ENCODE assay signal across 22 cellular contexts in genomic region chr3:156704370-156705036, GRCh38. TPM values are rescaled to one million over a fixed set of nuclear protein-coding genes. Genes with fewer than 3 reads are reported as not detected.
DNase-seq lines count a peak whose midpoint lies in the region; ATAC-seq and TF ChIP-seq lines count a peak whose summit lies in the region.
"Had no signal": no experiment of that assay in that cellular context is flagged by ENCODE, and none has a peak within 500 bp of the region (broad histone marks: within the 10 kb centered on the region; RNA-seq: fewer than 3 reads in every experiment).

No MANE protein-coding gene starts in this region.

- TF ChIP-seq CTCF in progenitor cell of endocrine pancreas (IDR thresholded peaks at IDR 0.05; ENCODE audit: unreplicated experiment): no peak

- peaks cover 10% of the 10 kb centered on the region for H3K4me1 Mint-ChIP-seq in activated T-cell treated with anti-CD3 and anti-CD28 coated beads, Interleukin-2, amount 50 U/mL, for 24 hours (ENCODE audit: low read depth)
- H3K4me1 Mint-ChIP-seq in activated CD8-positive, alpha-beta T cell treated with anti-CD3 and anti-CD28 coated beads, Interleukin-2, amount 10 ng/mL, durations not matched to agents 7 days and 5 days (ENCODE audit: low read depth): peaks cover 47% of the 10 kb centered on the region
- H3K4me1 Mint-ChIP-seq in immature natural killer cell (peaks cover 26 to 56% of the 10 kb centered on the region in 2 donors), progenitor cell of endocrine pancreas (ENCODE audit: low read depth) (peaks cover 10% of the 10 kb centered on the region)

- no peak overlapping the region for H3K4me3 Mint-ChIP-seq in activated T-cell treated with anti-CD3 and anti-CD28 coated beads, Interleukin-2, amount 50 U/mL, for 24 hours
- no peak overlapping the region for H3K4me3 Mint-ChIP-seq in activated CD8-positive, alpha-beta T cell treated with anti-CD3 and anti-CD28 coated beads, Interleukin-2, amount 10 ng/mL, durations not matched to agents 7 days and 5 days
- H3K4me3 Mint-ChIP-seq in immature natural killer cell (no peak overlapping the region), progenitor cell of endocrine pancreas (ENCODE audit: low read depth) (no peak overlapping the region)
- H3K4me3 Mint-ChIP-seq: activated CD4-positive, alpha-beta memory T cell treated with anti-CD3 and anti-CD28 coated beads, Interleukin-2, amount 10 ng/mL, durations not matched to agents 7 days and 5 days; activated naive CD4-positive, alpha-beta T cell treated with anti-CD3 and anti-CD28 coated beads, Interleukin-2, amount 10 ng/mL, durations not matched to agents 7 days and 5 days; memory B cell; naive thymus-derived CD8-positive, alpha-beta T cell had no signal

- no peaks in the 10 kb centered on the region for H3K27me3 Mint-ChIP-seq in activated T-cell treated with anti-CD3 and anti-CD28 coated beads, Interleukin-2, amount 50 U/mL, for 24 hours
- H3K27me3 Mint-ChIP-seq in activated CD8-positive, alpha-beta T cell treated with anti-CD3 and anti-CD28 coated beads, Interleukin-2, amount 10 ng/mL, durations not matched to agents 7 days and 5 days (ENCODE audit: low read depth): no peaks in the 10 kb centered on the region
- peaks cover 0 to 13% (median 0%) of the 10 kb centered on the region in 3 donors for H3K27me3 Mint-ChIP-seq in immature natural killer cell (ENCODE audit: low read depth in 3 of 3)
- no peaks in the 10 kb centered on the region for H3K27me3 Mint-ChIP-seq in progenitor cell of endocrine pancreas
- H3K27me3 Mint-ChIP-seq: activated CD4-positive, alpha-beta memory T cell treated with anti-CD3 and anti-CD28 coated beads, Interleukin-2, amount 10 ng/mL, durations not matched to agents 7 days and 5 days; activated naive CD4-positive, alpha-beta T cell treated with anti-CD3 and anti-CD28 coated beads, Interleukin-2, amount 10 ng/mL, durations not matched to agents 7 days and 5 days; memory B cell; naive thymus-derived CD8-positive, alpha-beta T cell had no signal

- CTCF ChIA-PET in activated CD8-positive, alpha-beta T cell treated with anti-CD3 and anti-CD28 coated beads, Interleukin-2, amount 10 ng/mL, durations not matched to agents 7 days and 5 days (lab: Charles Lee): no interaction called here

- H3K27ac Mint-ChIP-seq in activated T-cell treated with anti-CD3 and anti-CD28 coated beads, Interleukin-2, amount 50 U/mL, for 24 hours: peak overlapping the region; percentile 3
- peak overlapping the region; percentile 49 for H3K27ac Mint-ChIP-seq in activated CD8-positive, alpha-beta T cell treated with anti-CD3 and anti-CD28 coated beads, Interleukin-2, amount 10 ng/mL, durations not matched to agents 7 days and 5 days
- H3K27ac Mint-ChIP-seq in immature natural killer cell (peak overlapping the region in 5 of 6 donors; percentile 2 to 30 (median 8)), progenitor cell of endocrine pancreas (peak overlapping the region; percentile 7)
- H3K27ac Mint-ChIP-seq: activated CD4-positive, alpha-beta memory T cell treated with anti-CD3 and anti-CD28 coated beads, Interleukin-2, amount 10 ng/mL, durations not matched to agents 7 days and 5 days; activated naive CD4-positive, alpha-beta T cell treated with anti-CD3 and anti-CD28 coated beads, Interleukin-2, amount 10 ng/mL, durations not matched to agents 7 days and 5 days; memory B cell had no signal

- POLR2A ChIA-PET in activated CD8-positive, alpha-beta T cell treated with anti-CD3 and anti-CD28 coated beads, Interleukin-2, amount 10 ng/mL, durations not matched to agents 7 days and 5 days (lab: Charles Lee): no interaction called here

- DNase-seq in activated T-cell treated with anti-CD3 and anti-CD28 coated beads, Interleukin-2, amount 50 U/mL, for 24 hours: no peak
- no peak for DNase-seq in activated T-cell treated with anti-CD3 and anti-CD28 coated beads, Interleukin-2, amount 50 U/mL, for 48 hours
- no peak for DNase-seq in activated CD8-positive, alpha-beta T cell treated with anti-CD3 and anti-CD28 coated beads, Interleukin-2, amount 10 ng/mL, durations not matched to agents 7 days and 5 days
- DNase-seq in immature natural killer cell: no peak
- DNase-seq in progenitor cell of endocrine pancreas (ENCODE audit: low spot score, unreplicated experiment): no peak
- DNase-seq in NCI-H1930 (lab: John Stamatoyannopoulos, UW): no peak
- DNase-seq: activated CD4-positive, alpha-beta memory T cell treated with anti-CD3 and anti-CD28 coated beads, Interleukin-2, amount 10 ng/mL, durations not matched to agents 7 days and 5 days; activated naive CD4-positive, alpha-beta T cell treated with anti-CD3 and anti-CD28 coated beads, Interleukin-2, amount 10 ng/mL, durations not matched to agents 7 days and 5 days; aorta; BE2C; COR-L47; DMS79 treated with DMSO at 0.1 percent for 48 hours; naive thymus-derived CD8-positive, alpha-beta T cell; NCI-H1417 treated with DMSO at 0.1 percent for 48 hours; NCI-H510A treated with DMSO at 0.1 percent for 48 hours; NK-92 treated with Interleukin-12 subunit alpha and Interleukin-12 subunit beta, amount 100 ng/mL, for 24 hours; stimulated activated CD8-positive, alpha-beta memory T cell treated with anti-CD3 and anti-CD28 coated beads, Interleukin-4, amount 100 ng/mL, for 48 hours; T-helper 1 cell had no signal

- no peak for ATAC-seq in activated CD8-positive, alpha-beta T cell treated with anti-CD3 and anti-CD28 coated beads, Interleukin-2, amount 10 ng/mL, durations not matched to agents 7 days and 5 days
- no peak for ATAC-seq in HG02759 (IDR thresholded peaks at IDR 0.05; ENCODE audit: unreplicated experiment)
- no peak for ATAC-seq in GM19467 (IDR thresholded peaks at IDR 0.05; ENCODE audit: unreplicated experiment)
- ATAC-seq: naive thymus-derived CD8-positive, alpha-beta T cell; sciatic nerve had no signal

- peaks cover 89% of the 10 kb centered on the region for H3K36me3 Mint-ChIP-seq in activated T-cell treated with anti-CD3 and anti-CD28 coated beads, Interleukin-2, amount 50 U/mL, for 24 hours (ENCODE audit: low read depth)
- peaks cover 80% of the 10 kb centered on the region for H3K36me3 Mint-ChIP-seq in activated CD8-positive, alpha-beta T cell treated with anti-CD3 and anti-CD28 coated beads, Interleukin-2, amount 10 ng/mL, durations not matched to agents 7 days and 5 days (ENCODE audit: low read depth)
- peaks cover 12 to 23% (median 18%) of the 10 kb centered on the region in 3 donors for H3K36me3 Mint-ChIP-seq in immature natural killer cell
- H3K36me3 Mint-ChIP-seq in progenitor cell of endocrine pancreas (ENCODE audit: insufficient read depth): peaks cover 24% of the 10 kb centered on the region

- no peaks in the 10 kb centered on the region for H3K9me3 Mint-ChIP-seq in activated T-cell treated with anti-CD3 and anti-CD28 coated beads, Interleukin-2, amount 50 U/mL, for 24 hours
- no peaks in the 10 kb centered on the region for H3K9me3 Mint-ChIP-seq in activated CD8-positive, alpha-beta T cell treated with anti-CD3 and anti-CD28 coated beads, Interleukin-2, amount 10 ng/mL, durations not matched to agents 7 days and 5 days (ENCODE audit: insufficient read depth)
- H3K9me3 Mint-ChIP-seq in immature natural killer cell (no peaks in the 10 kb centered on the region), progenitor cell of endocrine pancreas (ENCODE audit: low read depth) (no peaks in the 10 kb centered on the region)
- H3K9me3 Mint-ChIP-seq: activated CD4-positive, alpha-beta memory T cell treated with anti-CD3 and anti-CD28 coated beads, Interleukin-2, amount 10 ng/mL, durations not matched to agents 7 days and 5 days; activated naive CD4-positive, alpha-beta T cell treated with anti-CD3 and anti-CD28 coated beads, Interleukin-2, amount 10 ng/mL, durations not matched to agents 7 days and 5 days; memory B cell; naive thymus-derived CD8-positive, alpha-beta T cell had no signal

RNA-seq across cellular contexts. Expression of gene TIPARP, which starts 30.1 kb away (rescaled TPM):
- total RNA-seq in activated CD8-positive, alpha-beta T cell treated with anti-CD3 and anti-CD28 coated beads, Interleukin-2, amount 10 ng/mL, durations not matched to agents 7 days and 5 days: 10 to 100 TPM; 34.2 to 36.5 TPM
- polyA plus RNA-seq in immature natural killer cell: 10 to 100 TPM; 21.7 to 32.6 (median 22.6) TPM
- total RNA-seq in progenitor cell of endocrine pancreas: 32.1 and 38.6 TPM in 2 replicates
